In genomic region chr6:132058975-132059374, GRCh38 we compare ENCODE assay signal across 20 cellular contexts.
"Had no signal": no experiment of that assay in that cellular context is flagged by ENCODE, and none has a peak within 500 bp of the region (broad histone marks: within the 10 kb centered on the region; RNA-seq: fewer than 3 reads in every experiment).

No MANE protein-coding gene starts in this region.

- H3K27ac ChIP-seq: adrenal gland, esophagus squamous epithelium, gastroesophageal sphincter, heart left ventricle, left ventricle myocardium inferior, prostate gland, thoracic aorta, upper lobe of right lung had no signal

- ATAC-seq: activated naive CD4-positive, alpha-beta T cell treated with anti-CD3 and anti-CD28 coated beads, Interleukin-2, amount 50 U/mL, for 72 hours; effector memory CD8-positive, alpha-beta T cell; gastroesophageal sphincter; heart left ventricle; upper lobe of right lung had no signal

- DNase-seq: activated B cell treated with CpG ODN at 0.5 μM for 24 hours; activated CD4-positive, alpha-beta memory T cell treated with anti-CD3 and anti-CD28 coated beads for 36 hours; activated CD4-positive, alpha-beta T cell treated with anti-CD3 and anti-CD28 coated beads for 4 hours; activated gamma-delta T cell treated with Interleukin-2 at 50 U/mL for 16 hours; activated T-cell treated with anti-CD3 and anti-CD28 coated beads for 4 hours; adrenal gland; effector memory CD8-positive, alpha-beta T cell; esophagus squamous epithelium; heart left ventricle; kidney glomerular epithelial cell; left ventricle myocardium inferior; mammary epithelial cell; small intestine; stimulated activated CD4-positive, alpha-beta T cell treated with anti-CD3 and anti-CD28 coated beads, Interleukin-4, amount 100 ng/mL, for 1 hour; T-helper 9 cell; upper lobe of right lung had no signal

- H3K4me3 ChIP-seq: adrenal gland, esophagus squamous epithelium, gastroesophageal sphincter, heart left ventricle, left ventricle myocardium inferior, prostate gland, thoracic aorta, upper lobe of right lung had no signal

- H3K36me3 ChIP-seq: adrenal gland, esophagus squamous epithelium, gastroesophageal sphincter, heart left ventricle, left ventricle myocardium inferior, prostate gland, thoracic aorta, upper lobe of right lung had no signal

- H3K9me3 ChIP-seq: adrenal gland, esophagus squamous epithelium, gastroesophageal sphincter, prostate gland, thoracic aorta, upper lobe of right lung had no signal

- H3K27me3 ChIP-seq: adrenal gland, esophagus squamous epithelium, gastroesophageal sphincter, heart left ventricle, upper lobe of right lung had no signal

- H3K4me1 ChIP-seq: adrenal gland, prostate gland, upper lobe of right lung had no signal
